In genomic region chr2:129876576-129876975, GRCh38 we compare ENCODE assay signal across 8 cellular contexts.
DNase-seq lines count a peak whose midpoint lies in the region; ATAC-seq and TF ChIP-seq lines count a peak whose summit lies in the region.

No MANE protein-coding gene starts in this region.

- ATAC-seq in naive thymus-derived CD8-positive, alpha-beta T cell = no peak
- ATAC-seq in esophagus mucosa (no peak), GM19467 (IDR thresholded peaks at IDR 0.05; ENCODE audit: unreplicated experiment) (no peak), HG02759 (IDR thresholded peaks at IDR 0.05; ENCODE audit: unreplicated experiment) (no peak), HG03565 (IDR thresholded peaks at IDR 0.05; ENCODE audit: unreplicated experiment) (no peak)

- H3K36me3 Mint-ChIP-seq in naive thymus-derived CD8-positive, alpha-beta T cell = no peaks in the 10 kb centered on the region

- H3K4me1 Mint-ChIP-seq in naive thymus-derived CD8-positive, alpha-beta T cell = peaks cover 4 to 19% (median 10%) of the 10 kb centered on the region in 4 donors

- TF ChIP-seq CTCF in AG10803 (conservative IDR thresholded peaks at IDR 0.05; ENCODE audit: low read length) = no peak

- no peak for DNase-seq in AG10803 (ENCODE audit: low read depth)
- DNase-seq in HUDEP-2 (lab: John Stamatoyannopoulos, UW; ENCODE audit: unreplicated experiment in 76 of 76) = peak in 58 of 76 experiments; percentile 3 to 80 (median 30)
- DNase-seq in naive thymus-derived CD8-positive, alpha-beta T cell = no peak

- peak overlapping the region; percentile 71 for H3K4me3 ChIP-seq in AG10803 (ENCODE audit: low read length)

- POLR2A ChIA-PET in naive thymus-derived CD8-positive, alpha-beta T cell (lab: Charles Lee) = interaction anchor here (1.0 kb wide), 1 partner anchor 465 kb away, joined by 5 read pairs; a partner anchor contains a TSS

- no peaks in the 10 kb centered on the region for H3K27me3 Mint-ChIP-seq in naive thymus-derived CD8-positive, alpha-beta T cell

- peak overlapping the region in 9 of 10 donors; percentile 22 to 98 (median 96) for H3K27ac Mint-ChIP-seq in naive thymus-derived CD8-positive, alpha-beta T cell

- peak overlapping the region; percentile 85 for H3K27ac ChIP-seq in cingulate gyrus (ENCODE audit: low read depth, low read length)

- peak overlapping the region in 9 of 10 donors; percentile 65 to 98 (median 97) for H3K4me3 Mint-ChIP-seq in naive thymus-derived CD8-positive, alpha-beta T cell

- H3K9me3 Mint-ChIP-seq in naive thymus-derived CD8-positive, alpha-beta T cell = no peaks in the 10 kb centered on the region

Comparison
In these comparisons a context has a peak if more than half of its experiments do, and no peak if none do; other contexts are left out.
1. DNase-seq: peak in HUDEP-2 (58 of 76); none in AG10803 (single experiment) and naive thymus-derived CD8-positive, alpha-beta T cell (0 of 10).